ENCODE assay signal across 10 cellular contexts in genomic region chr10:126902157-126902556, GRCh38. TPM values are rescaled to one million over a fixed set of nuclear protein-coding genes. Genes with fewer than 3 reads are reported as not detected.
A peak's percentile ranks its signal among the peaks of the same experiment; 100 is the strongest.
DNase-seq lines count a peak whose midpoint lies in the region; ATAC-seq and TF ChIP-seq lines count a peak whose summit lies in the region.
"Had no signal": no experiment of that assay in that cellular context is flagged by ENCODE, and none has a peak within 500 bp of the region (broad histone marks: within the 10 kb centered on the region; RNA-seq: fewer than 3 reads in every experiment).

No MANE protein-coding gene starts in this region.

- ATAC-seq in esophagus mucosa (peak; percentile 61), GM19351 (IDR thresholded peaks at IDR 0.05; ENCODE audit: unreplicated experiment) (no peak), GM18907 (IDR thresholded peaks at IDR 0.05; ENCODE audit: unreplicated experiment) (no peak), HG03354 (IDR thresholded peaks at IDR 0.05; ENCODE audit: poor library complexity, severe bottlenecking, unreplicated experiment) (no peak)
- ATAC-seq: heart right ventricle had no signal

- no peak overlapping the region for H3K4me3 ChIP-seq in retinal pigment epithelial cell (ENCODE audit: low read length)
- H3K4me3 ChIP-seq: heart right ventricle had no signal

- TF ChIP-seq CTCF in retinal pigment epithelial cell (conservative IDR thresholded peaks at IDR 0.05; ENCODE audit: low read depth, low read length), result peak; percentile 46

- DNase-seq in H4 (ENCODE audit: low spot score) (peak; percentile 80), RPMI7951 (ENCODE audit: low read depth) (peak; percentile 92), retinal pigment epithelial cell (ENCODE audit: low read depth) (peak; percentile 61)
- DNase-seq: heart right ventricle; NCI-H1092 treated with DMSO at 0.1 percent for 48 hours; stimulated activated CD4-positive, alpha-beta T cell treated with anti-CD3 and anti-CD28 coated beads, Interleukin-4, amount 100 ng/mL, for 24 hours had no signal

RNA-seq across cellular contexts. Expression of gene DOCK1, which starts 3.1 kb away (rescaled TPM):
- total RNA-seq in H4 (2014; rRNA removed; shearing (Covaris generic)), result 28.9 and 34.4 TPM in 2 replicates
- 15.7 and 17.4 TPM in 2 replicates for total RNA-seq in RPMI7951 (2014; rRNA removed; shearing (Covaris generic))
- 37.6 TPM for total RNA-seq in esophagus mucosa
